In the genomic region with DNA sequence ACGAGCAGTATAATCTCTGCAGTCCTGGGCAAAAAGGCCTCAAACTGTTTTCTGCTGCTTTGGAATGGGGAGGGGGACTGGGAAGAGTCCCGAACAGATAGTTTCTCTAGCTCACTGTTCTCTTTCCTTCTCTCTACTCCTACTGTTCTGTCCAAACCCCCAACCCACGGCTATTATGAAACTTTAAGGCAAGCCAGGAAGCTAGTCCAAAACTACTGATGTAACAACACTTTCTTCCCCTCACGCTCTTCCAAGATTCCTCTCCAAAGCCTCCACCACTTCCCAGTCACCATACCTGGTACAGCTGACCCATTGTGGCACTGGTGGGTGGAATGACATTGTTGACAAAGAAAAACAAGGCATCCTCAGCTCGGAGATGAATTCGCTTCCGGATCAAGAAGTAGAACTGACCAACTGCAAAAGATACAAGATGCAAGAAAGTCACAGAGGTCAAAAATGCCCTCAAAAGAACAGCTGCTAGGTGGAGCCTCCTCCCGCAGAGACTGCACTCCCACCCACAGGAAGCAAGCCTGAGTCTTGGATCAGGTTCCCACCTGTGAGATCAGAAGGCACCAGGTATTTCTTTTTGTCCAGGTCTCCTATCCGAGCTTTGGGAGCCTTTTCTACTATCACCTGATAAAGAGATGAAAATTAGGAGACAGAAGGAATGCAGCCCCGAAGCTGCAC, we compare ENCODE assay signal across 2 cellular contexts.
TF ChIP-seq lines count a peak whose summit lies in the region.

No MANE protein-coding gene starts in this region.

TF ChIP-seq in HEK293, 187 proteins besides CTCF, POLR2A, EP300 and RAD21 (continued from another document):
- TF ChIP-seq PRDM10 (tag by site-specific recombination; IDR thresholded peaks at IDR 0.05) (peak; percentile 45; the same call in 1 of the 2 replicates), ZNF600 (tag by site-specific recombination; IDR thresholded peaks at IDR 0.05) (0 out of 2 replicates have a peak, but pooled peaks have one; percentile 31)

TF ChIP-seq in WTC11, 78 proteins besides CTCF, POLR2A, EP300 and RAD21 (continued from another document):
- TF ChIP-seq, protein P1, sequence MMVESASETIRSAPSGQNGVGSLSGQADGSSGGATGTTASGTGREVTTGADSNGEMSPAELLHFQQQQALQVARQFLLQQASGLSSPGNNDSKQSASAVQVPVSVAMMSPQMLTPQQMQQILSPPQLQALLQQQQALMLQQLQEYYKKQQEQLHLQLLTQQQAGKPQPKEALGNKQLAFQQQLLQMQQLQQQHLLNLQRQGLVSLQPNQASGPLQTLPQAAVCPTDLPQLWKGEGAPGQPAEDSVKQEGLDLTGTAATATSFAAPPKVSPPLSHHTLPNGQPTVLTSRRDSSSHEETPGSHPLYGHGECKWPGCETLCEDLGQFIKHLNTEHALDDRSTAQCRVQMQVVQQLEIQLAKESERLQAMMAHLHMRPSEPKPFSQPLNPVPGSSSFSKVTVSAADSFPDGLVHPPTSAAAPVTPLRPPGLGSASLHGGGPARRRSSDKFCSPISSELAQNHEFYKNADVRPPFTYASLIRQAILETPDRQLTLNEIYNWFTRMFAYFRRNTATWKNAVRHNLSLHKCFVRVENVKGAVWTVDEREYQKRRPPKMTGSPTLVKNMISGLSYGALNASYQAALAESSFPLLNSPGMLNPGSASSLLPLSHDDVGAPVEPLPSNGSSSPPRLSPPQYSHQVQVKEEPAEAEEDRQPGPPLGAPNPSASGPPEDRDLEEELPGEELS (CRISPR knock-in tag; IDR thresholded peaks at IDR 0.05) = no peak
- TF ChIP-seq NR1H2 (CRISPR knock-in tag; IDR thresholded peaks at IDR 0.05) = no peak
- TF ChIP-seq ZNF423 (CRISPR knock-in tag; IDR thresholded peaks at IDR 0.05) = no peak
- TF ChIP-seq E2F5 (CRISPR knock-in tag; IDR thresholded peaks at IDR 0.05) = no peak
